Comparison of ENCODE assay signal across 14 cellular contexts in genomic region chr10:4355346-4355745, GRCh38.
"Had no signal": no experiment of that assay in that cellular context is flagged by ENCODE, and none has a peak within 500 bp of the region (broad histone marks: within the 10 kb centered on the region; RNA-seq: fewer than 3 reads in every experiment).

No MANE protein-coding gene starts in this region.

- H3K36me3 ChIP-seq: left lung, suprapubic skin, upper lobe of right lung had no signal

- DNase-seq: activated CD4-positive, alpha-beta T cell treated with anti-CD3 and anti-CD28 coated beads for 1 hour; activated CD4-positive, alpha-beta T cell treated with anti-CD3 and anti-CD28 coated beads, Interleukin-2, amount 50 U/mL, for 48 hours; activated CD8-positive, alpha-beta memory T cell treated with anti-CD3 and anti-CD28 coated beads, Interleukin-2, amount 10 ng/mL, durations not matched to agents 7 days and 5 days; activated effector memory CD4-positive, alpha-beta T cell treated with anti-CD3 and anti-CD28 coated beads, Interleukin-2, amount 50 U/mL, for 16 hours; activated T-cell treated with anti-CD3 and anti-CD28 coated beads, Interleukin-2, amount 50 U/mL, for 24 hours; hypothalamus; left lung; stimulated activated CD4-positive, alpha-beta T cell treated with anti-CD3 and anti-CD28 coated beads, Interleukin-4, amount 100 ng/mL, for 1 hour; stimulated activated CD8-positive, alpha-beta memory T cell treated with anti-CD3 and anti-CD28 coated beads, Interleukin-4, amount 100 ng/mL, for 48 hours; stimulated activated naive CD8-positive, alpha-beta T cell treated with anti-CD3 and anti-CD28 coated beads, Interleukin-15, Interleukin-2, amounts not matched to agents 100 U/mL and 50 U/mL, for 24 hours; upper lobe of right lung had no signal

- H3K27ac ChIP-seq: left lung, suprapubic skin, upper lobe of right lung had no signal

- H3K9me3 Mint-ChIP-seq: activated naive CD4-positive, alpha-beta T cell treated with anti-CD3 and anti-CD28 coated beads, Interleukin-2, amount 50 U/mL, for 72 hours; activated T-cell treated with anti-CD3 and anti-CD28 coated beads, Interleukin-2, amount 50 U/mL, for 24 hours had no signal

- H3K4me3 ChIP-seq: left lung, suprapubic skin, upper lobe of right lung had no signal

- H3K36me3 Mint-ChIP-seq: activated CD8-positive, alpha-beta memory T cell treated with anti-CD3 and anti-CD28 coated beads, Interleukin-2, amount 10 ng/mL, durations not matched to agents 7 days and 5 days; activated naive CD4-positive, alpha-beta T cell treated with anti-CD3 and anti-CD28 coated beads, Interleukin-2, amount 50 U/mL, for 72 hours had no signal

- H3K9me3 ChIP-seq: left lung, suprapubic skin, upper lobe of right lung had no signal

- H3K4me3 Mint-ChIP-seq: activated CD8-positive, alpha-beta memory T cell treated with anti-CD3 and anti-CD28 coated beads, Interleukin-2, amount 10 ng/mL, durations not matched to agents 7 days and 5 days; activated T-cell treated with anti-CD3 and anti-CD28 coated beads, Interleukin-2, amount 50 U/mL, for 24 hours; neural crest cell had no signal

- H3K27me3 ChIP-seq: left lung, suprapubic skin, upper lobe of right lung had no signal

- H3K27ac Mint-ChIP-seq: activated CD8-positive, alpha-beta memory T cell treated with anti-CD3 and anti-CD28 coated beads, Interleukin-2, amount 10 ng/mL, durations not matched to agents 7 days and 5 days; activated naive CD4-positive, alpha-beta T cell treated with anti-CD3 and anti-CD28 coated beads, Interleukin-2, amount 50 U/mL, for 72 hours; activated T-cell treated with anti-CD3 and anti-CD28 coated beads, Interleukin-2, amount 50 U/mL, for 24 hours had no signal

- ATAC-seq: activated CD8-positive, alpha-beta memory T cell treated with anti-CD3 and anti-CD28 coated beads, Interleukin-2, amount 10 ng/mL, durations not matched to agents 7 days and 5 days; activated naive CD4-positive, alpha-beta T cell treated with anti-CD3 and anti-CD28 coated beads, Interleukin-2, amount 50 U/mL, for 72 hours; stimulated activated naive CD8-positive, alpha-beta T cell treated with anti-CD3 and anti-CD28 coated beads, Interleukin-15, Interleukin-2, amounts not matched to agents 100 U/mL and 50 U/mL, for 24 hours; upper lobe of right lung had no signal
